In the genomic region with DNA sequence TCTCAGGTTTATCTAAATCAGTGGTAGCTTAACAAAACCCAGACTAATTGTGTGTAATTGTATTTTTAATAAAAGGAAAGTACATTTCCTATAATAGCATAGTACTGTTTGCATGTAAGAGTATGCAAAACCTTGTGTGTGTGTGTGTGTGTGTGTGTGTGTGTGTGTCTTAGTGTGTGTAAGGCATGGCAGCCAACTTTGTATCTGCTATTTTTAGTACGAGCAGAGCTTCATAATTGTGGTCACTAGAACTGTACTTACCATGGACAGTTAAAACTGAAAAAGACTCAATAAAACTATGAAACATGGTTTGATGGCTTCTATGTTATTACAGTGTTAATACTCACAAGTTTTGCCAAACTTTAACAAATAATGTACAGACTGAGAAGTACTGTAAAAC, we compare ENCODE assay signal across 22 cellular contexts. TPM values are rescaled to one million over a fixed set of nuclear protein-coding genes. Genes with fewer than 3 reads are reported as not detected.
DNase-seq lines count a peak whose midpoint lies in the region; ATAC-seq and TF ChIP-seq lines count a peak whose summit lies in the region.
"Had no signal": no experiment of that assay in that cellular context is flagged by ENCODE, and none has a peak within 500 bp of the region (broad histone marks: within the 10 kb centered on the region; RNA-seq: fewer than 3 reads in every experiment).

No MANE protein-coding gene starts in this region.

- no peaks in the 10 kb centered on the region for H3F3A ChIP-seq in GM23338 (replicated peaks; ENCODE audit: low read depth)

- no peaks in the 10 kb centered on the region for H3K9me3 ChIP-seq in endocrine pancreas (ENCODE audit: control insufficient read depth, low read length)
- H3K9me3 ChIP-seq: A549 had no signal

- no peak for ATAC-seq in GM23338
- ATAC-seq in GM19397 (IDR thresholded peaks at IDR 0.05; ENCODE audit: unreplicated experiment): no peak
- ATAC-seq: A549, HepG2 had no signal

- no peak overlapping the region for H2AFZ ChIP-seq in GM23338

- peaks cover 49% of the 10 kb centered on the region for H3K79me2 ChIP-seq in GM23338 (replicated peaks; ENCODE audit: insufficient read depth)

- no peak overlapping the region for H3K27ac ChIP-seq in GM23338 (ENCODE audit: low read depth)
- H3K27ac ChIP-seq: A549; BLaER1 treated with 17β-estradiol and CSF1 and Interleukin-3, amounts not matched to agents 10 nM and 100 nM had no signal

- H3K27me3 Mint-ChIP-seq in GM23338 (ENCODE audit: insufficient read depth, low read depth, poor library complexity): peaks cover 10% of the 10 kb centered on the region

- DNase-seq in GM12865 (ENCODE audit: low read depth) (peak; percentile 41), GM23338 (ENCODE audit: low spot score) (no peak), myocyte (ENCODE audit: low read depth) (peak; percentile 22), activated T-cell treated with anti-CD3 and anti-CD28 coated beads for 4 hours (no peak), globus pallidus (ENCODE audit: low spot score) (no peak)
- DNase-seq: AML-193; CD4-positive, alpha-beta T cell; Karpas-422; MV-4-11; NCI-H1105; NCI-H1436 treated with DMSO at 0.1 percent for 48 hours; NCI-H187 treated with DMSO at 0.1 percent for 48 hours; NCI-H2171 treated with DMSO at 0.1 percent for 48 hours; NCI-H345; NCI-H510A treated with DMSO at 0.1 percent for 48 hours; RPMI8226; SHP77 treated with DMSO at 0.1 percent for 48 hours had no signal

- H3K4me3 ChIP-seq in GM12865 (ENCODE audit: low read depth, low read length) (no peak overlapping the region), GM23338 (peak overlapping the region; percentile 23), endocrine pancreas (ENCODE audit: control insufficient read depth, insufficient read depth, low read length) (peak overlapping the region; percentile 98)
- H3K4me3 ChIP-seq: A549; BLaER1 treated with 17β-estradiol and CSF1 and Interleukin-3, amounts not matched to agents 10 nM and 100 nM had no signal

- H3K36me3 ChIP-seq in GM23338 (ENCODE audit: insufficient read depth): peaks cover 11% of the 10 kb centered on the region
- peaks cover 3% of the 10 kb centered on the region for H3K36me3 ChIP-seq in endocrine pancreas (ENCODE audit: control insufficient read depth, insufficient read depth, low read length)
- H3K36me3 ChIP-seq: BLaER1 treated with 17β-estradiol and CSF1 and Interleukin-3, amounts not matched to agents 10 nM and 100 nM had no signal

- H3K4me1 ChIP-seq in GM23338 (ENCODE audit: insufficient read depth): peaks cover 32% of the 10 kb centered on the region
- peaks cover 8% of the 10 kb centered on the region for H3K4me1 ChIP-seq in endocrine pancreas (ENCODE audit: control insufficient read depth, insufficient read depth, low read length)
- H3K4me1 ChIP-seq: A549 had no signal

- no peaks in the 10 kb centered on the region for H3K9me2 ChIP-seq in GM23338 (ENCODE audit: insufficient read depth)

- H3K9ac ChIP-seq in endocrine pancreas (ENCODE audit: control insufficient read depth, insufficient read depth, low read length): no peak overlapping the region
- H3K9ac ChIP-seq: BLaER1 treated with 17β-estradiol and CSF1 and Interleukin-3, amounts not matched to agents 10 nM and 100 nM had no signal

- no peaks in the 10 kb centered on the region; the same call in 2 of the 3 replicates for H3K9me3 Mint-ChIP-seq in GM23338
- H3K9me3 Mint-ChIP-seq: CD4-positive, alpha-beta T cell had no signal

- no peak overlapping the region for H3K4me2 ChIP-seq in GM23338
- H3K4me2 ChIP-seq: A549; BLaER1 treated with 17β-estradiol and CSF1 and Interleukin-3, amounts not matched to agents 10 nM and 100 nM had no signal

- H3K4me3 Mint-ChIP-seq in GM23338: no peak overlapping the region
- H3K4me3 Mint-ChIP-seq: CD4-positive, alpha-beta T cell had no signal

- peaks cover 18% of the 10 kb centered on the region for H3K36me3 Mint-ChIP-seq in GM23338 (ENCODE audit: low read depth)

- H3K27ac Mint-ChIP-seq in GM23338: no peak overlapping the region
- H3K27ac Mint-ChIP-seq: CD4-positive, alpha-beta T cell had no signal

- H3K4me1 Mint-ChIP-seq in GM23338: peaks cover 32% of the 10 kb centered on the region

- TF ChIP-seq CTCF in GM12865 (IDR thresholded peaks at IDR 0.05; ENCODE audit: insufficient read depth, low read depth, low read length, missing control alignments): no peak
- TF ChIP-seq CTCF in GM23338 (conservative IDR thresholded peaks at IDR 0.05; ENCODE audit: low read depth in 2 of 2): no peak

- H3K27me3 ChIP-seq in GM23338 (ENCODE audit: insufficient read depth) (peaks cover 11% of the 10 kb centered on the region), endocrine pancreas (ENCODE audit: control insufficient read depth, insufficient read depth, low read length) (no peaks in the 10 kb centered on the region)

- peaks cover 26% of the 10 kb centered on the region for H4K20me1 ChIP-seq in GM23338 (replicated peaks; ENCODE audit: insufficient read depth)

TF ChIP-seq in GM23338, 12 proteins besides CTCF, POLR2A, EP300 and RAD21 (continues in another document):
- TF ChIP-seq, protein P1, sequence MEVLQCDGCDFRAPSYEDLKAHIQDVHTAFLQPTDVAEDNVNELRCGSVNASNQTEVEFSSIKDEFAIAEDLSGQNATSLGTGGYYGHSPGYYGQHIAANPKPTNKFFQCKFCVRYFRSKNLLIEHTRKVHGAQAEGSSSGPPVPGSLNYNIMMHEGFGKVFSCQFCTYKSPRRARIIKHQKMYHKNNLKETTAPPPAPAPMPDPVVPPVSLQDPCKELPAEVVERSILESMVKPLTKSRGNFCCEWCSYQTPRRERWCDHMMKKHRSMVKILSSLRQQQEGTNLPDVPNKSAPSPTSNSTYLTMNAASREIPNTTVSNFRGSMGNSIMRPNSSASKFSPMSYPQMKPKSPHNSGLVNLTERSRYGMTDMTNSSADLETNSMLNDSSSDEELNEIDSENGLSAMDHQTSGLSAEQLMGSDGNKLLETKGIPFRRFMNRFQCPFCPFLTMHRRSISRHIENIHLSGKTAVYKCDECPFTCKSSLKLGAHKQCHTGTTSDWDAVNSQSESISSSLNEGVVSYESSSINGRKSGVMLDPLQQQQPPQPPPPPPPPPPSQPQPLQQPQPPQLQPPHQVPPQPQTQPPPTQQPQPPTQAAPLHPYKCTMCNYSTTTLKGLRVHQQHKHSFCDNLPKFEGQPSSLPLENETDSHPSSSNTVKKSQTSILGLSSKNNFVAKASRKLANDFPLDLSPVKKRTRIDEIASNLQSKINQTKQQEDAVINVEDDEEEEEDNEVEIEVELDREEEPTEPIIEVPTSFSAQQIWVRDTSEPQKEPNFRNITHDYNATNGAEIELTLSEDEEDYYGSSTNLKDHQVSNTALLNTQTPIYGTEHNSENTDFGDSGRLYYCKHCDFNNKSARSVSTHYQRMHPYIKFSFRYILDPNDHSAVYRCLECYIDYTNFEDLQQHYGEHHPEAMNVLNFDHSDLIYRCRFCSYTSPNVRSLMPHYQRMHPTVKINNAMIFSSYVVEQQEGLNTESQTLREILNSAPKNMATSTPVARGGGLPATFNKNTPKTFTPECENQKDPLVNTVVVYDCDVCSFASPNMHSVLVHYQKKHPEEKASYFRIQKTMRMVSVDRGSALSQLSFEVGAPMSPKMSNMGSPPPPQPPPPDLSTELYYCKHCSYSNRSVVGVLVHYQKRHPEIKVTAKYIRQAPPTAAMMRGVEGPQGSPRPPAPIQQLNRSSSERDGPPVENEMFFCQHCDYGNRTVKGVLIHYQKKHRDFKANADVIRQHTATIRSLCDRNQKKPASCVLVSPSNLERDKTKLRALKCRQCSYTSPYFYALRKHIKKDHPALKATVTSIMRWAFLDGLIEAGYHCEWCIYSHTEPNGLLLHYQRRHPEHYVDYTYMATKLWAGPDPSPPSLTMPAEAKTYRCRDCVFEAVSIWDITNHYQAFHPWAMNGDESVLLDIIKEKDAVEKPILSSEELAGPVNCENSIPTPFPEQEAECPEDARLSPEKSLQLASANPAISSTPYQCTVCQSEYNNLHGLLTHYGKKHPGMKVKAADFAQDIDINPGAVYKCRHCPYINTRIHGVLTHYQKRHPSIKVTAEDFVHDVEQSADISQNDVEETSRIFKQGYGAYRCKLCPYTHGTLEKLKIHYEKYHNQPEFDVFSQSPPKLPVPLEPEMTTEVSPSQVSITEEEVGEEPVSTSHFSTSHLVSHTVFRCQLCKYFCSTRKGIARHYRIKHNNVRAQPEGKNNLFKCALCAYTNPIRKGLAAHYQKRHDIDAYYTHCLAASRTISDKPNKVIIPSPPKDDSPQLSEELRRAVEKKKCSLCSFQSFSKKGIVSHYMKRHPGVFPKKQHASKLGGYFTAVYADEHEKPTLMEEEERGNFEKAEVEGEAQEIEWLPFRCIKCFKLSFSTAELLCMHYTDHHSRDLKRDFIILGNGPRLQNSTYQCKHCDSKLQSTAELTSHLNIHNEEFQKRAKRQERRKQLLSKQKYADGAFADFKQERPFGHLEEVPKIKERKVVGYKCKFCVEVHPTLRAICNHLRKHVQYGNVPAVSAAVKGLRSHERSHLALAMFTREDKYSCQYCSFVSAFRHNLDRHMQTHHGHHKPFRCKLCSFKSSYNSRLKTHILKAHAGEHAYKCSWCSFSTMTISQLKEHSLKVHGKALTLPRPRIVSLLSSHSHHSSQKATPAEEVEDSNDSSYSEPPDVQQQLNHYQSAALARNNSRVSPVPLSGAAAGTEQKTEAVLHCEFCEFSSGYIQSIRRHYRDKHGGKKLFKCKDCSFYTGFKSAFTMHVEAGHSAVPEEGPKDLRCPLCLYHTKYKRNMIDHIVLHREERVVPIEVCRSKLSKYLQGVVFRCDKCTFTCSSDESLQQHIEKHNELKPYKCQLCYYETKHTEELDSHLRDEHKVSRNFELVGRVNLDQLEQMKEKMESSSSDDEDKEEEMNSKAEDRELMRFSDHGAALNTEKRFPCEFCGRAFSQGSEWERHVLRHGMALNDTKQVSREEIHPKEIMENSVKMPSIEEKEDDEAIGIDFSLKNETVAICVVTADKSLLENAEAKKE (CRISPR knock-in tag; IDR thresholded peaks at IDR 0.05): no peak
- no peak for TF ChIP-seq CREB1 (CRISPR knock-in tag; IDR thresholded peaks at IDR 0.05; ENCODE audit: low read depth)
- TF ChIP-seq ZNF114 (CRISPR knock-in tag; IDR thresholded peaks at IDR 0.05): no peak

RNA-seq across cellular contexts. Expression of a gene that starts 6.2 kb away (rescaled TPM):
- total RNA-seq in GM23338 (2014; rRNA removed; shearing (Covaris generic)): 54.6 and 59.8 TPM in 2 replicates
- 12.5 and 15.2 TPM in 2 replicates for polyA plus RNA-seq in GM23338 (2016; fragmentation: Nextera tagmentation; extraction: Ambion mirVana)
- total RNA-seq in myocyte: not detected in 2 replicates
- polyA plus RNA-seq in myocyte (2012): not detected
- total RNA-seq: HepG2 had no signal
- polyA plus RNA-seq: HepG2 had no signal

Comparison
In these comparisons a context has a peak if more than half of its experiments do, and no peak if none do; other contexts are left out.
1. DNase-seq: peak in GM12865 (single experiment) and myocyte (single experiment); none in GM23338 (single experiment), activated T-cell treated with anti-CD3 and anti-CD28 coated beads for 4 hours (single experiment) and globus pallidus (single experiment).
2. RNA of a gene that starts 6.2 kb away (total RNA-seq): 54.6 to 59.8 TPM in GM23338; not detected in myocyte; every median in the first group is over 10 times any median in the second.